In genomic region chr1:16020325-16020724, GRCh38 we compare ENCODE assay signal across 27 cellular contexts. TPM values are rescaled to one million over a fixed set of nuclear protein-coding genes. Genes with fewer than 3 reads are reported as not detected.
DNase-seq lines count a peak whose midpoint lies in the region; ATAC-seq and TF ChIP-seq lines count a peak whose summit lies in the region.
"Had no signal": no experiment of that assay in that cellular context is flagged by ENCODE, and none has a peak within 500 bp of the region (broad histone marks: within the 10 kb centered on the region; RNA-seq: fewer than 3 reads in every experiment).

No MANE protein-coding gene starts in this region.

- intact Hi-C loops in lower leg skin (cut with DNase I; ENCODE audit: low total_unique reads) = no loop called here

- H3K4me1 ChIP-seq in esophagus (ENCODE audit: control insufficient read depth in 2 of 2, insufficient read depth in 2 of 2, low read length in 1 of 2) (peaks cover 0 to 4% of the 10 kb centered on the region in 2 donors), muscle layer of duodenum (ENCODE audit: control insufficient read depth in 1 of 2, insufficient read depth in 2 of 2, low read length in 2 of 2) (peaks cover 0 to 37% of the 10 kb centered on the region in 2 donors), skeletal muscle tissue (ENCODE audit: control insufficient read depth in 3 of 3, insufficient read depth in 3 of 3, low read length in 3 of 3) (peaks cover 43 to 72% (median 60%) of the 10 kb centered on the region in 3 donors)
- H3K4me1 ChIP-seq: foreskin keratinocyte had no signal

- no peak for TF ChIP-seq CTCF in lower leg skin (IDR thresholded peaks at IDR 0.05)

- H3K4me3 Mint-ChIP-seq in activated T-cell treated with anti-CD3 and anti-CD28 coated beads, Interleukin-2, amount 50 U/mL, for 24 hours = no peak overlapping the region
- H3K4me3 Mint-ChIP-seq: activated naive CD8-positive, alpha-beta T cell treated with anti-CD3 and anti-CD28 coated beads for 36 hours; CD14-positive monocyte; stimulated activated naive CD8-positive, alpha-beta T cell treated with anti-CD3 and anti-CD28 coated beads, Interleukin-15, Interleukin-2, amounts not matched to agents 100 ng/mL and 50 ng/mL, for 24 hours had no signal

- H3K27ac ChIP-seq in esophagus (ENCODE audit: low read depth in 2 of 2, low read length in 1 of 2) (peak overlapping the region; percentile 77 to 81), muscle layer of duodenum (ENCODE audit: low read length) (peak overlapping the region; percentile 91), skeletal muscle tissue (ENCODE audit: low read depth, low read length) (peak overlapping the region; percentile 99)
- H3K27ac ChIP-seq: foreskin keratinocyte, right lobe of liver had no signal

- TF ChIP-seq POLR2A in lower leg skin (IDR thresholded peaks at IDR 0.05) = no peak

- DNase-seq in G401 (ENCODE audit: low spot score) (peak; percentile 6), H4 (ENCODE audit: low spot score) (no peak), lower leg skin (ENCODE audit: low spot score in 2 of 2) (no peak)
- DNase-seq in activated T-cell treated with anti-CD3 and anti-CD28 coated beads, Interleukin-2, amount 50 U/mL, for 24 hours = no peak
- DNase-seq: activated CD8-positive, alpha-beta memory T cell treated with anti-CD3 and anti-CD28 coated beads for 24 hours; activated naive CD8-positive, alpha-beta T cell treated with anti-CD3 and anti-CD28 coated beads for 36 hours; dermis blood vessel endothelial cell; foreskin keratinocyte; GDM1; HCEC 1CT; midbrain; NCI-H187 treated with DMSO at 0.1 percent for 48 hours; NCI-H345; right lobe of liver; stimulated activated CD4-positive, alpha-beta T cell treated with anti-CD3 and anti-CD28 coated beads, Interleukin-1b, Interleukin-23, amount 100 ng/mL, for 48 hours had no signal

- H3K27me3 Mint-ChIP-seq in activated T-cell treated with anti-CD3 and anti-CD28 coated beads, Interleukin-2, amount 50 U/mL, for 24 hours = peaks cover 3% of the 10 kb centered on the region
- H3K27me3 Mint-ChIP-seq: activated naive CD8-positive, alpha-beta T cell treated with anti-CD3 and anti-CD28 coated beads for 36 hours; stimulated activated naive CD8-positive, alpha-beta T cell treated with anti-CD3 and anti-CD28 coated beads, Interleukin-15, Interleukin-2, amounts not matched to agents 100 ng/mL and 50 ng/mL, for 24 hours had no signal

- H3K27me3 ChIP-seq in esophagus (ENCODE audit: control insufficient read depth in 1 of 2, insufficient read depth in 2 of 2, low read length in 2 of 2) (no peaks in the 10 kb centered on the region), muscle layer of duodenum (ENCODE audit: low read depth, low read length) (no peaks in the 10 kb centered on the region), skeletal muscle tissue (ENCODE audit: control insufficient read depth in 3 of 3, insufficient read depth in 3 of 3, low read length in 3 of 3) (no peaks in the 10 kb centered on the region)
- H3K27me3 ChIP-seq: breast epithelium, right lobe of liver had no signal

- H3K9ac ChIP-seq in skeletal muscle tissue (ENCODE audit: low read depth in 1 of 3, low read length in 3 of 3) = peak overlapping the region; percentile 36 to 74 (median 70)
- H3K9ac ChIP-seq: SK-N-SH had no signal

- no peaks in the 10 kb centered on the region for H3K36me3 Mint-ChIP-seq in activated T-cell treated with anti-CD3 and anti-CD28 coated beads, Interleukin-2, amount 50 U/mL, for 24 hours (ENCODE audit: low read depth)
- H3K36me3 Mint-ChIP-seq: activated naive CD8-positive, alpha-beta T cell treated with anti-CD3 and anti-CD28 coated beads for 36 hours; CD14-positive monocyte had no signal

- H3K27ac Mint-ChIP-seq in activated T-cell treated with anti-CD3 and anti-CD28 coated beads, Interleukin-2, amount 50 U/mL, for 24 hours = no peak overlapping the region
- H3K27ac Mint-ChIP-seq: activated naive CD8-positive, alpha-beta T cell treated with anti-CD3 and anti-CD28 coated beads for 36 hours; CD14-positive monocyte; stimulated activated naive CD8-positive, alpha-beta T cell treated with anti-CD3 and anti-CD28 coated beads, Interleukin-15, Interleukin-2, amounts not matched to agents 100 ng/mL and 50 ng/mL, for 24 hours had no signal

- H3K36me3 ChIP-seq in esophagus (ENCODE audit: control insufficient read depth in 2 of 2, insufficient read depth in 2 of 2, low read length in 1 of 2) (no peaks in the 10 kb centered on the region), muscle layer of duodenum (ENCODE audit: control insufficient read depth in 1 of 2, insufficient read depth in 2 of 2, low read length in 2 of 2) (no peaks in the 10 kb centered on the region), skeletal muscle tissue (ENCODE audit: control insufficient read depth in 3 of 3, insufficient read depth in 3 of 3, low read length in 3 of 3) (peaks cover 0 to 12% (median 5%) of the 10 kb centered on the region in 3 donors)
- H3K36me3 ChIP-seq: breast epithelium, right lobe of liver had no signal

- H3K9me3 ChIP-seq in esophagus (ENCODE audit: control insufficient read depth in 2 of 2, insufficient read depth in 1 of 2, low read depth in 1 of 2, low read length in 1 of 2) (no peaks in the 10 kb centered on the region), muscle layer of duodenum (ENCODE audit: control insufficient read depth in 1 of 2, low read length in 2 of 2) (no peaks in the 10 kb centered on the region), skeletal muscle tissue (ENCODE audit: control insufficient read depth in 3 of 3, low read length in 3 of 3) (no peaks in the 10 kb centered on the region)
- H3K9me3 ChIP-seq: breast epithelium, right lobe of liver, SK-N-SH had no signal

- H3K4me1 Mint-ChIP-seq in activated T-cell treated with anti-CD3 and anti-CD28 coated beads, Interleukin-2, amount 50 U/mL, for 24 hours (ENCODE audit: low read depth) = no peaks in the 10 kb centered on the region
- H3K4me1 Mint-ChIP-seq: activated naive CD8-positive, alpha-beta T cell treated with anti-CD3 and anti-CD28 coated beads for 36 hours had no signal

- H3K4me3 ChIP-seq in esophagus (ENCODE audit: low read depth in 1 of 2, low read length in 2 of 2) (no peak overlapping the region), muscle layer of duodenum (ENCODE audit: low read depth in 1 of 2, low read length in 2 of 2) (peak overlapping the region in 1 of 2 donors; percentile 6), skeletal muscle tissue (ENCODE audit: low read length in 3 of 3) (peak overlapping the region in 1 of 3 donors; percentile 36), lower leg skin (ENCODE audit: low read depth, poor library complexity, severe bottlenecking) (no peak overlapping the region)
- H3K4me3 ChIP-seq: breast epithelium, K562, right lobe of liver had no signal

- no peak for ATAC-seq in HG02763 (IDR thresholded peaks at IDR 0.05; ENCODE audit: unreplicated experiment)
- ATAC-seq: activated CD4-positive, CD25-positive, alpha-beta regulatory T cell treated with anti-CD3 and anti-CD28 coated beads, Interleukin-2, amount 50 U/mL, for 24 hours; foreskin keratinocyte; right lobe of liver had no signal

- in situ Hi-C loops in G401 (cut with HindIII; ENCODE audit: low sequenced_read_pairs) = no loop called here

- 81 to 83% methylated on average over 6 of the region's 6 CpGs for WGBS in esophagus, 2 donors
- 84 to 88% methylated on average over 6 of the region's 6 CpGs for WGBS in lower leg skin, 2 donors

- no peaks in the 10 kb centered on the region for H3K9me3 Mint-ChIP-seq in activated T-cell treated with anti-CD3 and anti-CD28 coated beads, Interleukin-2, amount 50 U/mL, for 24 hours
- H3K9me3 Mint-ChIP-seq: activated naive CD8-positive, alpha-beta T cell treated with anti-CD3 and anti-CD28 coated beads for 36 hours; CD14-positive monocyte; stimulated activated naive CD8-positive, alpha-beta T cell treated with anti-CD3 and anti-CD28 coated beads, Interleukin-15, Interleukin-2, amounts not matched to agents 100 ng/mL and 50 ng/mL, for 24 hours had no signal

RNA-seq across cellular contexts. Expression of gene CLCNKA, which starts 1.5 kb away (rescaled TPM):
- 0.31 and 1.1 TPM in 2 replicates for total RNA-seq in G401 (2014; rRNA removed; shearing (Covaris generic))
- under 1 TPM; 0.04 to 0.06 TPM for polyA plus RNA-seq in esophagus
- total RNA-seq in skeletal muscle tissue (under 0.01 TPM), lower leg skin (1 to 10 TPM in 1 of 4 donors, under 1 TPM in 2, not detected in 1; 0.10 to 1.3 (median 0.63) TPM)
- total RNA-seq in H4 (2014; rRNA removed; shearing (Covaris generic)) = not detected in 2 replicates
- total RNA-seq: activated naive CD8-positive, alpha-beta T cell treated with anti-CD3 and anti-CD28 coated beads for 36 hours; dermis blood vessel endothelial cell; endothelial cell of umbilical vein; foreskin keratinocyte; urinary bladder had no signal
- polyA plus RNA-seq: CD14-positive monocyte, endothelial cell of umbilical vein, foreskin keratinocyte had no signal

RNA-seq across cellular contexts. Expression of gene HSPB7, which starts 2.5 kb away (rescaled TPM):
- 3.2 and 7.1 TPM in 2 replicates for total RNA-seq in G401 (2014; rRNA removed; shearing (Covaris generic))
- 10 to 100 TPM in 1 of 2 donors, 1 to 10 TPM in 1; 6.6 to 21.7 TPM for polyA plus RNA-seq in esophagus
- total RNA-seq in skeletal muscle tissue (5.7 TPM), lower leg skin (1 to 10 TPM; 2.4 to 4.2 (median 3.0) TPM)
- total RNA-seq in H4 (2014; rRNA removed; shearing (Covaris generic)) = not detected in 2 replicates
- total RNA-seq: activated naive CD8-positive, alpha-beta T cell treated with anti-CD3 and anti-CD28 coated beads for 36 hours; dermis blood vessel endothelial cell; endothelial cell of umbilical vein; foreskin keratinocyte had no signal
- polyA plus RNA-seq: CD14-positive monocyte, endothelial cell of umbilical vein, foreskin keratinocyte had no signal

RNA-seq across cellular contexts. Expression of gene SRARP, which starts 16.3 kb away (rescaled TPM):
- not detected in 2 replicates for total RNA-seq in G401 (2014; rRNA removed; shearing (Covaris generic))
- polyA plus RNA-seq in esophagus = not detected
- total RNA-seq in skeletal muscle tissue = not detected
- total RNA-seq in H4 (2014; rRNA removed; shearing (Covaris generic)) = not detected in 2 replicates
- not detected for total RNA-seq in lower leg skin
- total RNA-seq: activated naive CD8-positive, alpha-beta T cell treated with anti-CD3 and anti-CD28 coated beads for 36 hours; endothelial cell of umbilical vein; foreskin keratinocyte; K562; right lobe of liver; urinary bladder had no signal
- polyA plus RNA-seq: CD14-positive monocyte, endothelial cell of umbilical vein, foreskin keratinocyte, K562, SK-N-SH had no signal

RNA-seq across cellular contexts. Expression of gene CLCNKB, which starts 23.3 kb away (rescaled TPM):
- total RNA-seq in G401 (2014; rRNA removed; shearing (Covaris generic)) = 1.3 TPM in 1 of 2 replicates, not detected in the other
- under 1 TPM in 1 of 2 donors, not detected in 1; 0.06 TPM for polyA plus RNA-seq in esophagus
- total RNA-seq in skeletal muscle tissue (not detected), lower leg skin (under 1 TPM in 1 of 4 donors, not detected in 3; 0.26 TPM)
- total RNA-seq in H4 (2014; rRNA removed; shearing (Covaris generic)) = not detected in 2 replicates
- total RNA-seq: activated naive CD8-positive, alpha-beta T cell treated with anti-CD3 and anti-CD28 coated beads for 36 hours; endothelial cell of umbilical vein; foreskin keratinocyte; right lobe of liver had no signal
- polyA plus RNA-seq: CD14-positive monocyte, foreskin keratinocyte had no signal

RNA-seq across cellular contexts. Expression of gene ZBTB17, which starts 44.4 kb away (rescaled TPM):
- 32.8 and 43.4 TPM in 2 replicates for total RNA-seq in G401 (2014; rRNA removed; shearing (Covaris generic))
- 10 to 100 TPM; 27.8 to 41.7 TPM for polyA plus RNA-seq in esophagus
- total RNA-seq in skeletal muscle tissue (23.5 TPM), lower leg skin (10 to 100 TPM; 25.9 to 42.4 (median 29.3) TPM)
- 17.5 and 30.5 TPM in 2 replicates for total RNA-seq in H4 (2014; rRNA removed; shearing (Covaris generic))
